Comparison of ENCODE assay signal across 1 cellular context in the genomic region with DNA sequence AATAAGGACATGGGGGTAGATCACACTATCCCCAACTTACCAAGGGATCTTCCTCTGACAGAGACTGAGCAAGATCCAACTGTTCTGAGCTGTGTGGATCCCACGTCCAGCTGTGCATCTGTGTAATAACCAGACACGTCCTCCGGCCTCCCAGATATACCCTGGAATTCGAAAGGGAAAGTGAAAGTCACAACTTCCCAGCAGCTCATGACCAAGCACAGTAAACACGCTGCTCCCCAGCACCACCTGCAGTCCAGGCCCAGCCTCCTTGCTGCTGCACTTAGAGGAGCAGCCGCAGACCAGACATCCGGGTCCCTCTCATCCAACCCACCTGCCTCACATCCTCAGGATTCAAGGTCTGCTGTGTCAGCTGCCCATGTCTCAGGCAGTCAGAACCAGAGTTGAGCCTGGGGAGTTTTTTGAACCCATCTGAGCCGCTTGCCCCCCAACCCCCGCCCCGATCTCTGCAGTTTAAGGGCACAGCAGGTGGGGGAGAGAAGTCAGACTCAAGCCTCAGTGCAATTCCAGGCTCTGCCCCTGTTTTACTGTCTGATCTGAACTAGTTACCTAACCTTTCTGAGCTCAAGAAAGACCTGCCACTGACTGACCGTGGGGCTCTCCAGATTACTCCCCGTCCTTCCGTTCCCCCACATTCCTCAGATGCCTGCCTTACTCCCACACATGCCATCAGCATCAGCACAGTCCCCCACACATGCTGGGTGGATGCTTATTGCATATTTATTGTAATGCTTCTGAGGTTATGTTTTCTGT.
TF ChIP-seq lines count a peak whose summit lies in the region.

A gene with protein sequence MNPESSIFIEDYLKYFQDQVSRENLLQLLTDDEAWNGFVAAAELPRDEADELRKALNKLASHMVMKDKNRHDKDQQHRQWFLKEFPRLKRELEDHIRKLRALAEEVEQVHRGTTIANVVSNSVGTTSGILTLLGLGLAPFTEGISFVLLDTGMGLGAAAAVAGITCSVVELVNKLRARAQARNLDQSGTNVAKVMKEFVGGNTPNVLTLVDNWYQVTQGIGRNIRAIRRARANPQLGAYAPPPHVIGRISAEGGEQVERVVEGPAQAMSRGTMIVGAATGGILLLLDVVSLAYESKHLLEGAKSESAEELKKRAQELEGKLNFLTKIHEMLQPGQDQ (minus strand): TSS at position 127 of the 771 bp plus-strand sequence. CDS start 6,365 bp downstream, outside the sequence.

TF ChIP-seq in liver, 16 proteins besides CTCF, POLR2A, EP300 and RAD21 (continued from another document):
- TF ChIP-seq, protein P1, sequence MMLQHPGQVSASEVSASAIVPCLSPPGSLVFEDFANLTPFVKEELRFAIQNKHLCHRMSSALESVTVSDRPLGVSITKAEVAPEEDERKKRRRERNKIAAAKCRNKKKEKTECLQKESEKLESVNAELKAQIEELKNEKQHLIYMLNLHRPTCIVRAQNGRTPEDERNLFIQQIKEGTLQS (IDR thresholded peaks at IDR 0.05): no peak
- no peak for TF ChIP-seq HNF4G (IDR thresholded peaks at IDR 0.05)
- no peak for TF ChIP-seq NR2F2 (IDR thresholded peaks at IDR 0.05)
- TF ChIP-seq YY1 (IDR thresholded peaks at IDR 0.05): peak; percentile 42
